ENCODE assay signal across 32 cellular contexts in genomic region chr15:66328721-66329220, GRCh38.
"Had no signal": no experiment of that assay in that cellular context is flagged by ENCODE, and none has a peak within 500 bp of the region (broad histone marks: within the 10 kb centered on the region; RNA-seq: fewer than 3 reads in every experiment).

No MANE protein-coding gene starts in this region.

- H3K9me3 ChIP-seq: ascending aorta had no signal

- H3K9me3 Mint-ChIP-seq: activated B cell treated with CpG ODN at 0.5 μM for 24 hours; activated CD4-positive, alpha-beta memory T cell treated with anti-CD3 and anti-CD28 coated beads for 36 hours; activated naive CD4-positive, alpha-beta T cell treated with anti-CD3 and anti-CD28 coated beads, Interleukin-2, amount 10 ng/mL, durations not matched to agents 7 days and 5 days; activated naive CD4-positive, alpha-beta T cell treated with anti-CD3 and anti-CD28 coated beads, Interleukin-2, amount 50 U/mL, for 24 hours; activated T-cell treated with anti-CD3 and anti-CD28 coated beads, Interleukin-2, amount 50 U/mL, for 4 hours; activated T-helper 2 cell treated with anti-CD3 and anti-CD28 coated beads, Interferon-gamma antibody, Interleukin-2, Interleukin-4, amounts not matched to agents 10 μg/mL and 5 μg/mL and 100 μg/mL, durations not matched to agents 14 hours and 24 hours and 36 hours; brain; central memory CD8-positive, alpha-beta T cell; T-helper 1 cell treated with Interleukin-12 subunit alpha and Interleukin-12 subunit beta and Interleukin-4 antibody, amounts not matched to agents 30 μg/mL and 1 μg/mL, for 36 hours; T-helper 2 cell treated with Interferon-gamma antibody and Interleukin-4, amounts not matched to agents 5 μg/mL and 100 μg/mL, for 36 hours had no signal

- ATAC-seq: activated CD4-positive, alpha-beta T cell treated with anti-CD3 and anti-CD28 coated beads for 36 hours; activated CD4-positive, CD25-positive, alpha-beta regulatory T cell treated with anti-CD3 and anti-CD28 coated beads, Interleukin-2, amount 50 U/mL, for 24 hours; activated T-cell treated with anti-CD3 and anti-CD28 coated beads, Interleukin-2, amount 50 U/mL, for 4 hours had no signal

- DNase-seq: activated B cell treated with CpG ODN at 0.5 μM for 24 hours; activated CD4-positive, alpha-beta memory T cell treated with anti-CD3 and anti-CD28 coated beads for 36 hours; activated CD4-positive, alpha-beta T cell treated with anti-CD3 and anti-CD28 coated beads for 1 hour; activated CD4-positive, alpha-beta T cell treated with anti-CD3 and anti-CD28 coated beads for 36 hours; activated CD4-positive, alpha-beta T cell treated with anti-CD3 and anti-CD28 coated beads for 48 hours; activated CD4-positive, alpha-beta T cell treated with anti-CD3 and anti-CD28 coated beads, Interleukin-2, amount 50 U/mL, for 1 hour; activated CD4-positive, alpha-beta T cell treated with anti-CD3 and anti-CD28 coated beads, Interleukin-2, amount 50 U/mL, for 4 hours; activated CD8-positive, alpha-beta memory T cell treated with anti-CD3 and anti-CD28 coated beads, Interleukin-2, amount 50 U/mL, for 4 hours; activated effector memory CD4-positive, alpha-beta T cell treated with Interleukin-2 at 50 U/mL for 16 hours; activated gamma-delta T cell; activated naive CD4-positive, alpha-beta T cell treated with anti-CD3 and anti-CD28 coated beads, Interleukin-2, amount 10 ng/mL, durations not matched to agents 7 days and 5 days; activated naive CD4-positive, alpha-beta T cell treated with Interleukin-2 at 50 U/mL for 16 hours; activated T-cell treated with anti-CD3 and anti-CD28 coated beads for 4 hours; activated T-cell treated with anti-CD3 and anti-CD28 coated beads, Interleukin-2, amount 50 U/mL, for 1 hour; activated T-cell treated with anti-CD3 and anti-CD28 coated beads, Interleukin-2, amount 50 U/mL, for 4 hours; amygdala; anterior cingulate cortex; caudate nucleus; cerebellar nuclear complex; T-helper 1 cell; T-helper 2 cell; T-helper 9 cell had no signal

- H3K4me1 ChIP-seq: ascending aorta had no signal

- H3K4me3 ChIP-seq: ascending aorta, cardiac muscle cell had no signal

- H3K27me3 Mint-ChIP-seq: activated B cell treated with CpG ODN at 0.5 μM for 24 hours; activated CD4-positive, alpha-beta memory T cell treated with anti-CD3 and anti-CD28 coated beads for 36 hours; activated CD4-positive, alpha-beta T cell treated with anti-CD3 and anti-CD28 coated beads for 36 hours; activated naive CD4-positive, alpha-beta T cell treated with anti-CD3 and anti-CD28 coated beads, Interleukin-2, amount 10 ng/mL, durations not matched to agents 7 days and 5 days; activated naive CD4-positive, alpha-beta T cell treated with anti-CD3 and anti-CD28 coated beads, Interleukin-2, amount 50 U/mL, for 24 hours; activated naive CD8-positive, alpha-beta T cell; brain; central memory CD8-positive, alpha-beta T cell had no signal

- H3K27ac Mint-ChIP-seq: activated B cell treated with CpG ODN at 0.5 μM for 24 hours; activated CD4-positive, alpha-beta memory T cell treated with anti-CD3 and anti-CD28 coated beads for 36 hours; activated CD4-positive, alpha-beta T cell treated with anti-CD3 and anti-CD28 coated beads for 36 hours; activated naive CD4-positive, alpha-beta T cell treated with anti-CD3 and anti-CD28 coated beads, Interleukin-2, amount 10 ng/mL, durations not matched to agents 7 days and 5 days; activated naive CD4-positive, alpha-beta T cell treated with anti-CD3 and anti-CD28 coated beads, Interleukin-2, amount 50 U/mL, for 24 hours; activated naive CD8-positive, alpha-beta T cell; activated T-helper 2 cell treated with anti-CD3 and anti-CD28 coated beads, Interferon-gamma antibody, Interleukin-2, Interleukin-4, amounts not matched to agents 10 μg/mL and 5 μg/mL and 100 μg/mL, durations not matched to agents 14 hours and 24 hours and 36 hours; brain; T-helper 1 cell treated with Interleukin-12 subunit alpha and Interleukin-12 subunit beta and Interleukin-4 antibody, amounts not matched to agents 30 μg/mL and 1 μg/mL, for 36 hours; T-helper 2 cell treated with Interferon-gamma antibody and Interleukin-4, amounts not matched to agents 5 μg/mL and 100 μg/mL, for 36 hours had no signal

- H3K4me3 Mint-ChIP-seq: activated B cell treated with CpG ODN at 0.5 μM for 24 hours; activated CD4-positive, alpha-beta memory T cell treated with anti-CD3 and anti-CD28 coated beads for 36 hours; activated CD4-positive, alpha-beta T cell treated with anti-CD3 and anti-CD28 coated beads for 36 hours; activated naive CD4-positive, alpha-beta T cell treated with anti-CD3 and anti-CD28 coated beads, Interleukin-2, amount 10 ng/mL, durations not matched to agents 7 days and 5 days; activated naive CD4-positive, alpha-beta T cell treated with anti-CD3 and anti-CD28 coated beads, Interleukin-2, amount 50 U/mL, for 24 hours; activated naive CD8-positive, alpha-beta T cell; activated T-cell treated with anti-CD3 and anti-CD28 coated beads, Interleukin-2, amount 50 U/mL, for 4 hours; brain; central memory CD8-positive, alpha-beta T cell; T-helper 1 cell treated with Interleukin-12 subunit alpha and Interleukin-12 subunit beta and Interleukin-4 antibody, amounts not matched to agents 30 μg/mL and 1 μg/mL, for 36 hours; T-helper 2 cell treated with Interferon-gamma antibody and Interleukin-4, amounts not matched to agents 5 μg/mL and 100 μg/mL, for 36 hours had no signal

- H3K4me1 Mint-ChIP-seq: activated B cell treated with CpG ODN at 0.5 μM for 24 hours; activated CD4-positive, alpha-beta T cell treated with anti-CD3 and anti-CD28 coated beads for 36 hours; activated naive CD4-positive, alpha-beta T cell treated with anti-CD3 and anti-CD28 coated beads, Interleukin-2, amount 10 ng/mL, durations not matched to agents 7 days and 5 days; activated naive CD4-positive, alpha-beta T cell treated with anti-CD3 and anti-CD28 coated beads, Interleukin-2, amount 50 U/mL, for 24 hours; brain; central memory CD8-positive, alpha-beta T cell had no signal

- H3K27me3 ChIP-seq: ascending aorta, cardiac muscle cell had no signal
